Comparison of ENCODE assay signal across 8 cellular contexts in genomic region chr15:63834500-63835210, GRCh38. TPM values are rescaled to one million over a fixed set of nuclear protein-coding genes. Genes with fewer than 3 reads are reported as not detected.
DNase-seq lines count a peak whose midpoint lies in the region; ATAC-seq and TF ChIP-seq lines count a peak whose summit lies in the region.

No MANE protein-coding gene starts in this region.

- in situ Hi-C loops in astrocyte of the cerebellum (cut with HindIII; ENCODE audit: low sequenced_read_pairs), result loop anchor here (5.0 kb wide), 1 partner anchor 38 kb away; no protein-coding TSS in a partner anchor

- intact Hi-C loops in lower leg skin (cut with DNase I; ENCODE audit: low total_unique reads), result no loop called here
- intact Hi-C loops in upper lobe of right lung (cut with DNase I), result no loop called here

- no peak for TF ChIP-seq POLR2A in lower leg skin (IDR thresholded peaks at IDR 0.05)

- no peak for ATAC-seq in upper lobe of right lung
- ATAC-seq in HG03432 (IDR thresholded peaks at IDR 0.05; ENCODE audit: unreplicated experiment), result no peak
- ATAC-seq in GM18909 (IDR thresholded peaks at IDR 0.05; ENCODE audit: poor library complexity, unreplicated experiment), result no peak

- H3K27ac Mint-ChIP-seq in activated naive CD4-positive, alpha-beta T cell treated with anti-CD3 and anti-CD28 coated beads, Interleukin-2, amount 10 ng/mL, durations not matched to agents 7 days and 5 days, result peak overlapping the region; percentile 96

- H3K9me3 Mint-ChIP-seq in activated naive CD4-positive, alpha-beta T cell treated with anti-CD3 and anti-CD28 coated beads, Interleukin-2, amount 10 ng/mL, durations not matched to agents 7 days and 5 days, result no peaks in the 10 kb centered on the region

- no peaks in the 10 kb centered on the region for H3K27me3 ChIP-seq in upper lobe of right lung

- peaks cover 32% of the 10 kb centered on the region for H3K4me1 ChIP-seq in upper lobe of right lung

- WGBS in lower leg skin, 2 donors, result 50 to 51% methylated on average over 11 of the region's 11 CpGs

- CTCF ChIA-PET in activated naive CD4-positive, alpha-beta T cell treated with anti-CD3 and anti-CD28 coated beads, Interleukin-2, amount 10 ng/mL, durations not matched to agents 7 days and 5 days (lab: Charles Lee), result no interaction called here

- H3K4me1 Mint-ChIP-seq in activated naive CD4-positive, alpha-beta T cell treated with anti-CD3 and anti-CD28 coated beads, Interleukin-2, amount 10 ng/mL, durations not matched to agents 7 days and 5 days, result peaks cover 40% of the 10 kb centered on the region

- TF ChIP-seq CTCF in astrocyte of the cerebellum (IDR thresholded peaks at IDR 0.05; ENCODE audit: low read depth, low read length, missing control alignments) (no peak), lower leg skin (IDR thresholded peaks at IDR 0.05) (no peak), upper lobe of right lung (IDR thresholded peaks at IDR 0.05) (no peak)

- peaks cover 5% of the 10 kb centered on the region for H3K36me3 Mint-ChIP-seq in activated naive CD4-positive, alpha-beta T cell treated with anti-CD3 and anti-CD28 coated beads, Interleukin-2, amount 10 ng/mL, durations not matched to agents 7 days and 5 days

- no peaks in the 10 kb centered on the region for H3K36me3 ChIP-seq in upper lobe of right lung

- peaks cover 11% of the 10 kb centered on the region for H3K27me3 Mint-ChIP-seq in activated naive CD4-positive, alpha-beta T cell treated with anti-CD3 and anti-CD28 coated beads, Interleukin-2, amount 10 ng/mL, durations not matched to agents 7 days and 5 days

- DNase-seq in activated naive CD4-positive, alpha-beta T cell treated with anti-CD3 and anti-CD28 coated beads, Interleukin-2, amount 10 ng/mL, durations not matched to agents 7 days and 5 days, result no peak
- no peak for DNase-seq in activated naive CD4-positive, alpha-beta T cell treated with anti-CD3 and anti-CD28 coated beads, Interleukin-2, amount 50 U/mL, for 16 hours
- no peak for DNase-seq in astrocyte of the cerebellum (ENCODE audit: low read depth)
- DNase-seq in lower leg skin (ENCODE audit: low spot score in 2 of 2), result no peak
- no peak for DNase-seq in upper lobe of right lung
- no peak for DNase-seq in NCI-H1930 (lab: John Stamatoyannopoulos, UW)

- peak overlapping the region; percentile 97 for H3K4me3 Mint-ChIP-seq in activated naive CD4-positive, alpha-beta T cell treated with anti-CD3 and anti-CD28 coated beads, Interleukin-2, amount 10 ng/mL, durations not matched to agents 7 days and 5 days

- H3K9me3 ChIP-seq in upper lobe of right lung, result no peaks in the 10 kb centered on the region

- H3K4me3 ChIP-seq in astrocyte of the cerebellum (ENCODE audit: low read depth, low read length) (peak overlapping the region; percentile 86), lower leg skin (ENCODE audit: low read depth, poor library complexity, severe bottlenecking) (peak overlapping the region; percentile 67), upper lobe of right lung (peak overlapping the region; percentile 83)

- peak overlapping the region; percentile 88 for H3K27ac ChIP-seq in upper lobe of right lung

RNA-seq across cellular contexts. Expression of gene HERC1, which starts 0.9 kb away (rescaled TPM):
- total RNA-seq in lower leg skin (100 to 1,000 TPM in 1 of 4 donors, 10 to 100 TPM in 3; 45.5 to 103 (median 88.9) TPM), upper lobe of right lung (98.5 TPM)
